In genomic region chr12:93419388-93420034, GRCh38 we compare ENCODE assay signal across 9 cellular contexts.
A peak's percentile ranks its signal among the peaks of the same experiment; 100 is the strongest.
DNase-seq lines count a peak whose midpoint lies in the region; ATAC-seq and TF ChIP-seq lines count a peak whose summit lies in the region.
"Had no signal": no experiment of that assay in that cellular context is flagged by ENCODE, and none has a peak within 500 bp of the region (broad histone marks: within the 10 kb centered on the region; RNA-seq: fewer than 3 reads in every experiment).

No MANE protein-coding gene starts in this region.

- H3K4me3 ChIP-seq in fibroblast of mammary gland (ENCODE audit: control insufficient read depth, low read depth, low read length), result no peak overlapping the region
- H3K4me3 ChIP-seq in parathyroid adenoma (ENCODE audit: low read depth, low read length), result no peak overlapping the region
- H3K4me3 ChIP-seq: BLaER1 treated with 17β-estradiol and CSF1 and Interleukin-3, amounts not matched to agents 10 nM and 100 nM had no signal

- H3K79me2 ChIP-seq in parathyroid adenoma, result peaks cover 37% of the 10 kb centered on the region

- ATAC-seq in SK-N-SH treated with all-trans-retinoic acid at 6 μM for 48 hours (peak; percentile 58), GM18511 (IDR thresholded peaks at IDR 0.05; ENCODE audit: unreplicated experiment) (no peak)

- H3K4me1 ChIP-seq in parathyroid adenoma, result peaks cover 2% of the 10 kb centered on the region

- H3K9ac ChIP-seq in parathyroid adenoma, result no peak overlapping the region

- H2AFZ ChIP-seq in parathyroid adenoma, result no peak overlapping the region

- no peak overlapping the region for H3K27ac ChIP-seq in parathyroid adenoma
- H3K27ac ChIP-seq: BLaER1 treated with 17β-estradiol and CSF1 and Interleukin-3, amounts not matched to agents 10 nM and 100 nM had no signal

- no peaks in the 10 kb centered on the region for H3K27me3 ChIP-seq in parathyroid adenoma (ENCODE audit: control insufficient read depth, insufficient read depth, low read length)
- H3K27me3 ChIP-seq: BLaER1 treated with 17β-estradiol and CSF1 and Interleukin-3, amounts not matched to agents 10 nM and 100 nM had no signal

- TF ChIP-seq EP300 in Ishikawa (IDR thresholded peaks at IDR 0.05; ENCODE audit: borderline replicate concordance), result no peak

- no peaks in the 10 kb centered on the region for H3K36me3 ChIP-seq in parathyroid adenoma (ENCODE audit: control insufficient read depth, insufficient read depth, low read length)

- TF ChIP-seq CTCF in fibroblast of mammary gland (conservative IDR thresholded peaks at IDR 0.05; ENCODE audit: control insufficient read depth, insufficient read depth, low read depth, low read length) (peak; percentile 58), parathyroid adenoma (IDR thresholded peaks at IDR 0.05) (peak; percentile 64)

- H3K4me2 ChIP-seq in parathyroid adenoma (ENCODE audit: low read length), result no peak overlapping the region

- peak; percentile 9; the same call in 1 of the 2 replicates for TF ChIP-seq RAD21 in Ishikawa (IDR thresholded peaks at IDR 0.05; ENCODE audit: low read depth)

- no peaks in the 10 kb centered on the region for H3K9me3 ChIP-seq in parathyroid adenoma (ENCODE audit: control insufficient read depth, low read length)
- H3K9me3 ChIP-seq: BLaER1 treated with 17β-estradiol and CSF1 and Interleukin-3, amounts not matched to agents 10 nM and 100 nM had no signal

- peak in 2 of 3 experiments; percentile 58 to 62 for DNase-seq in NCI-H1417 (lab: John Stamatoyannopoulos, UW)
- DNase-seq in NCI-H1417 treated with DMSO at 0.1 percent for 48 hours (lab: John Stamatoyannopoulos, UW), result no peak
- peak; percentile 76 for DNase-seq in fibroblast of mammary gland (ENCODE audit: low read depth)
- no peak for DNase-seq in GM19238 (ENCODE audit: insufficient read length, low spot score)

TF ChIP-seq in Ishikawa, 13 proteins besides CTCF, POLR2A, EP300 and RAD21:
- TF ChIP-seq YY1 (IDR thresholded peaks at IDR 0.05; ENCODE audit: low read depth) (no peak), MAX (IDR thresholded peaks at IDR 0.05) (no peak), FOXM1 (IDR thresholded peaks at IDR 0.05; ENCODE audit: borderline replicate concordance, low read depth) (no peak), TAF1 (IDR thresholded peaks at IDR 0.05; ENCODE audit: low read depth) (no peak), NFIC (IDR thresholded peaks at IDR 0.05) (no peak), TCF12 (IDR thresholded peaks at IDR 0.05; ENCODE audit: low read depth) (no peak), ZBTB7A (IDR thresholded peaks at IDR 0.05; ENCODE audit: low read depth) (no peak), EGR1 (IDR thresholded peaks at IDR 0.05) (no peak), CREB1 (IDR thresholded peaks at IDR 0.05; ENCODE audit: low read depth) (no peak), USF1 (IDR thresholded peaks at IDR 0.05) (no peak), CEBPB (IDR thresholded peaks at IDR 0.05) (no peak), TEAD4 (IDR thresholded peaks at IDR 0.05) (no peak)
TF ChIP-seq in Ishikawa: peak in this region for 0.

TF ChIP-seq in SK-N-SH treated with all-trans-retinoic acid at 6 μM for 48 hours, 23 proteins besides CTCF, POLR2A, EP300 and RAD21:
- no peak for TF ChIP-seq GLIS3 (CRISPR knock-in tag; IDR thresholded peaks at IDR 0.05)
- TF ChIP-seq SNAI2 (CRISPR knock-in tag; IDR thresholded peaks at IDR 0.05), result no peak
- no peak for TF ChIP-seq TOX (CRISPR knock-in tag; IDR thresholded peaks at IDR 0.05; ENCODE audit: borderline replicate concordance)
TF ChIP-seq in SK-N-SH treated with all-trans-retinoic acid at 6 μM for 48 hours: peak in this region for 0.

Comparison
In these comparisons a context has a peak if more than half of its experiments do, and no peak if none do; other contexts are left out.
1. DNase-seq: peak in NCI-H1417 (2 of 3) and fibroblast of mammary gland (single experiment); none in NCI-H1417 treated with DMSO at 0.1 percent for 48 hours (single experiment) and GM19238 (single experiment).